Comparison of ENCODE assay signal across 14 cellular contexts in the genomic region with DNA sequence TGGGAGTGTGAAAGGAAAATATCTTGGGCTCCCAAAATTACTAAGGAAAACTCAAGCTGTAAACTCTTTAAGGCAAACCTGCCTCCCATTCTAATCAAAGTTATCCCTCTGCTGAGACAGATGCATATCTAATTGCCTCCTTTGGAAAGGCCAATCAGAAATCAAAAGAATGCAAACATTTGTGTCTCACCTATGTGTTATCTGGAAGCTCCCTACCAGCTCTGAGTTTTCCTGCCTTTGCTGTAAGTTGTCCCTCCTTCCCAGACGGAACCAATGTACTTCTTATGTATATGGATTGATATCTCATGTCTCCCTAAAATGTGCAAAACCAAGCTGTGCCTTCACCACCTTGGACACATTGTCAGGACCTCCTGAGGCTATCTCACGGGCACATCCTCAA.
A peak's percentile ranks its signal among the peaks of the same experiment; 100 is the strongest.
DNase-seq lines count a peak whose midpoint lies in the region; ATAC-seq and TF ChIP-seq lines count a peak whose summit lies in the region.
"Had no signal": no experiment of that assay in that cellular context is flagged by ENCODE, and none has a peak within 500 bp of the region (broad histone marks: within the 10 kb centered on the region; RNA-seq: fewer than 3 reads in every experiment).

No MANE protein-coding gene starts in this region.

- H3K27ac ChIP-seq in ACC112 (ENCODE audit: low read depth, low read length) (no peak overlapping the region), GM23338 (ENCODE audit: low read depth) (no peak overlapping the region), esophagus (ENCODE audit: low read depth in 2 of 2, low read length in 1 of 2) (peak overlapping the region; percentile 1 to 13)
- H3K27ac ChIP-seq: HL-60 had no signal

- no peaks in the 10 kb centered on the region for H3K4me1 ChIP-seq in ACC112 (ENCODE audit: control insufficient read depth, insufficient read depth, low read length, unreplicated experiment)
- 0 out of 2 replicates have a peak, but pooled peaks cover 6% of the 10 kb centered on the region for H3K4me1 ChIP-seq in GM23338 (ENCODE audit: insufficient read depth)
- H3K4me1 ChIP-seq in esophagus (ENCODE audit: control insufficient read depth in 2 of 2, insufficient read depth in 2 of 2, low read length in 1 of 2) = no peaks in the 10 kb centered on the region
- H3K4me1 ChIP-seq in HAP-1 = no peaks in the 10 kb centered on the region

- H3F3A ChIP-seq in GM23338 (replicated peaks; ENCODE audit: low read depth) = no peaks in the 10 kb centered on the region

- H4K20me1 ChIP-seq in GM23338 (replicated peaks; ENCODE audit: insufficient read depth) = no peaks in the 10 kb centered on the region

- H3K27ac Mint-ChIP-seq in GM23338 (no peak overlapping the region), osteocyte (ENCODE audit: unreplicated experiment) (peak overlapping the region; percentile 78)
- no peak overlapping the region for H3K27ac Mint-ChIP-seq in activated CD8-positive, alpha-beta T cell treated with anti-CD3 and anti-CD28 coated beads, Interleukin-2, amount 10 ng/mL, durations not matched to agents 7 days and 5 days
- H3K27ac Mint-ChIP-seq: B cell; CD4-positive, alpha-beta T cell had no signal

- in situ Hi-C loops in HAP-1 (cut with MboI; ENCODE audit: low sequenced_read_pairs) = no loop called here

- H3K36me3 Mint-ChIP-seq in GM23338 (ENCODE audit: low read depth) (peaks cover 8% of the 10 kb centered on the region; the same call in 1 of the 3 replicates), osteocyte (ENCODE audit: unreplicated experiment) (no peaks in the 10 kb centered on the region)
- no peaks in the 10 kb centered on the region for H3K36me3 Mint-ChIP-seq in activated CD8-positive, alpha-beta T cell treated with anti-CD3 and anti-CD28 coated beads, Interleukin-2, amount 10 ng/mL, durations not matched to agents 7 days and 5 days (ENCODE audit: low read depth)

- H3K27me3 Mint-ChIP-seq in GM23338 (ENCODE audit: insufficient read depth, low read depth, poor library complexity) (peaks cover 7% of the 10 kb centered on the region), osteocyte (ENCODE audit: unreplicated experiment) (peaks cover 20% of the 10 kb centered on the region)
- no peaks in the 10 kb centered on the region for H3K27me3 Mint-ChIP-seq in activated CD8-positive, alpha-beta T cell treated with anti-CD3 and anti-CD28 coated beads, Interleukin-2, amount 10 ng/mL, durations not matched to agents 7 days and 5 days (ENCODE audit: low read depth)
- H3K27me3 Mint-ChIP-seq: B cell had no signal

- no peak overlapping the region for H3K4me2 ChIP-seq in GM23338

- ATAC-seq in GM23338 = no peak
- no peak for ATAC-seq in GM21367 (IDR thresholded peaks at IDR 0.05; ENCODE audit: unreplicated experiment)
- ATAC-seq in activated CD8-positive, alpha-beta T cell treated with anti-CD3 and anti-CD28 coated beads, Interleukin-2, amount 10 ng/mL, durations not matched to agents 7 days and 5 days = no peak
- ATAC-seq: GM12878, HCT116 had no signal

- H3K4me3 ChIP-seq in ACC112 (ENCODE audit: low read depth, low read length) (0 out of 2 replicates have a peak overlapping the region, but pooled peaks have one; percentile 57), GM23338 (no peak overlapping the region), esophagus (ENCODE audit: low read depth in 1 of 2, low read length in 2 of 2) (no peak overlapping the region), HAP-1 (no peak overlapping the region)
- H3K4me3 ChIP-seq: GM12878 had no signal

- no peaks in the 10 kb centered on the region for H3K36me3 ChIP-seq in ACC112 (ENCODE audit: insufficient read depth, low read length)
- no peaks in the 10 kb centered on the region for H3K36me3 ChIP-seq in GM23338 (ENCODE audit: insufficient read depth)
- no peaks in the 10 kb centered on the region for H3K36me3 ChIP-seq in esophagus (ENCODE audit: control insufficient read depth in 2 of 2, insufficient read depth in 2 of 2, low read length in 1 of 2)
- no peaks in the 10 kb centered on the region for H3K36me3 ChIP-seq in HAP-1 (replicated peaks)

- H3K9me3 ChIP-seq in esophagus (ENCODE audit: control insufficient read depth in 2 of 2, insufficient read depth in 1 of 2, low read depth in 1 of 2, low read length in 1 of 2) (no peaks in the 10 kb centered on the region), HAP-1 (no peaks in the 10 kb centered on the region)

- CTCF ChIA-PET in activated CD8-positive, alpha-beta T cell treated with anti-CD3 and anti-CD28 coated beads, Interleukin-2, amount 10 ng/mL, durations not matched to agents 7 days and 5 days (lab: Charles Lee) = no interaction called here

- H3K4me1 Mint-ChIP-seq in GM23338 (peaks cover 8% of the 10 kb centered on the region; the same call in 2 of the 3 replicates), osteocyte (ENCODE audit: unreplicated experiment) (peaks cover 19% of the 10 kb centered on the region)
- no peaks in the 10 kb centered on the region for H3K4me1 Mint-ChIP-seq in activated CD8-positive, alpha-beta T cell treated with anti-CD3 and anti-CD28 coated beads, Interleukin-2, amount 10 ng/mL, durations not matched to agents 7 days and 5 days (ENCODE audit: low read depth)
- H3K4me1 Mint-ChIP-seq: B cell had no signal

- 57 to 78% methylated on average over 2 of the region's 2 CpGs for WGBS in esophagus, 2 donors

- H3K79me2 ChIP-seq in ACC112 (ENCODE audit: control insufficient read depth, insufficient read depth, low read length, unreplicated experiment) (no peaks in the 10 kb centered on the region), GM23338 (replicated peaks; ENCODE audit: insufficient read depth) (no peaks in the 10 kb centered on the region)

- 0 out of 2 replicates have a peak, but pooled peaks cover 9% of the 10 kb centered on the region for H3K9me2 ChIP-seq in GM23338 (ENCODE audit: insufficient read depth)

- no peaks in the 10 kb centered on the region for H3K27me3 ChIP-seq in ACC112 (ENCODE audit: insufficient read depth, low read length)
- no peaks in the 10 kb centered on the region for H3K27me3 ChIP-seq in GM23338 (ENCODE audit: insufficient read depth)
- no peaks in the 10 kb centered on the region for H3K27me3 ChIP-seq in esophagus (ENCODE audit: control insufficient read depth in 1 of 2, insufficient read depth in 2 of 2, low read length in 2 of 2)
- no peaks in the 10 kb centered on the region for H3K27me3 ChIP-seq in HAP-1 (ENCODE audit: low read depth)

- no peak for DNase-seq in GM23338 (ENCODE audit: low spot score)
- no peak for DNase-seq in osteocyte (ENCODE audit: extremely low spot score, unreplicated experiment)
- no peak for DNase-seq in HAP-1 (ENCODE audit: low spot score in 2 of 2)
- DNase-seq in activated CD8-positive, alpha-beta T cell treated with anti-CD3 and anti-CD28 coated beads, Interleukin-2, amount 10 ng/mL, durations not matched to agents 7 days and 5 days = no peak
- DNase-seq: C1 segment of cervical spinal cord; CD4-positive, alpha-beta T cell; DMS79 had no signal

- peaks cover 24% of the 10 kb centered on the region for H3K9me3 Mint-ChIP-seq in GM23338
- H3K9me3 Mint-ChIP-seq in osteocyte (ENCODE audit: unreplicated experiment) = peaks cover 7% of the 10 kb centered on the region
- no peaks in the 10 kb centered on the region for H3K9me3 Mint-ChIP-seq in activated CD8-positive, alpha-beta T cell treated with anti-CD3 and anti-CD28 coated beads, Interleukin-2, amount 10 ng/mL, durations not matched to agents 7 days and 5 days (ENCODE audit: insufficient read depth)

- POLR2A ChIA-PET in activated CD8-positive, alpha-beta T cell treated with anti-CD3 and anti-CD28 coated beads, Interleukin-2, amount 10 ng/mL, durations not matched to agents 7 days and 5 days (lab: Charles Lee) = no interaction called here

- TF ChIP-seq CTCF in GM23338 (conservative IDR thresholded peaks at IDR 0.05; ENCODE audit: low read depth in 2 of 2) (no peak), osteocyte (IDR thresholded peaks at IDR 0.05) (no peak)

- H3K4me3 Mint-ChIP-seq in GM23338 (no peak overlapping the region), osteocyte (ENCODE audit: unreplicated experiment) (peak overlapping the region; percentile 63)
- no peak overlapping the region for H3K4me3 Mint-ChIP-seq in activated CD8-positive, alpha-beta T cell treated with anti-CD3 and anti-CD28 coated beads, Interleukin-2, amount 10 ng/mL, durations not matched to agents 7 days and 5 days
- H3K4me3 Mint-ChIP-seq: B cell; CD4-positive, alpha-beta T cell had no signal

- H2AFZ ChIP-seq in ACC112 (ENCODE audit: low read length, unreplicated experiment) = peak overlapping the region; percentile 28
- H2AFZ ChIP-seq in GM23338 = 0 out of 2 replicates have a peak overlapping the region, but pooled peaks have one; percentile 32

TF ChIP-seq in GM23338, 12 proteins besides CTCF, POLR2A, EP300 and RAD21 (continues in another document):
- TF ChIP-seq STAT1 (IDR thresholded peaks at IDR 0.05; ENCODE audit: unreplicated experiment) (no peak), EZH2phosphoT487 (IDR thresholded peaks at IDR 0.05; ENCODE audit: unreplicated experiment) (no peak), ZNF114 (CRISPR knock-in tag; IDR thresholded peaks at IDR 0.05) (no peak), POLR2AphosphoS5 (IDR thresholded peaks at IDR 0.05; ENCODE audit: low read depth) (no peak), NANOG (IDR thresholded peaks at IDR 0.05; ENCODE audit: borderline replicate concordance) (no peak), ZNF331 (CRISPR knock-in tag; IDR thresholded peaks at IDR 0.05; ENCODE audit: low read depth) (no peak), JUNB (IDR thresholded peaks at IDR 0.05; ENCODE audit: unreplicated experiment) (no peak)

Comparison
In these comparisons a context has a peak if more than half of its experiments do, and no peak if none do; other contexts are left out.
1. H3K27ac ChIP-seq: peak in esophagus (2 of 2); none in ACC112 (single experiment) and GM23338 (single experiment).